Comparison of ENCODE assay signal across 18 cellular contexts in the genomic region with DNA sequence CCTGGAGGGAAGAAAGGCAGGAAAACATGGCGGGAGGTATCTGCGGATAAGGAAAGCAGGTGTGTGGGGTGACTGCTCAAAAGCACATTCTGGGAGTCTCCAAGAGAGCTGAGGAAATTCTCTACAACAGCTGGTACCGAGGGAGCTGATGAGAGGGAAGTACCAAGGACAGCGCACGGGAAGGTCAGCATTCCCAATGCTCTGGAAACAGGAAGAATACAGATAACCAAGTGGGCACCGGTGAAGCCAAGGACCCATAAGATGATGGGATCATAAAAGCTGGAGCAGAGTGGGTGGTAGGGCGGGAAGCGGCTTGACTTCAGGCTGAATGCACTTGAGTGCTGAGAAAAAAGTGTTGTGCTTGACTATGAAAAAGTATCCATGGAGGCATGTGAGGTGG.
A peak's percentile ranks its signal among the peaks of the same experiment; 100 is the strongest.
DNase-seq lines count a peak whose midpoint lies in the region; ATAC-seq and TF ChIP-seq lines count a peak whose summit lies in the region.
"Had no signal": no experiment of that assay in that cellular context is flagged by ENCODE, and none has a peak within 500 bp of the region (broad histone marks: within the 10 kb centered on the region; RNA-seq: fewer than 3 reads in every experiment).

No MANE protein-coding gene starts in this region.

- H2BK5ac ChIP-seq in IMR-90 (ENCODE audit: low read depth, low read length, poor library complexity, severe bottlenecking) (no peak overlapping the region), mesendoderm (ENCODE audit: low read length) (no peak overlapping the region)

- H2BK15ac ChIP-seq in IMR-90 (ENCODE audit: low read depth, low read length) (no peak overlapping the region), mesendoderm (replicated peaks; ENCODE audit: low read depth) (no peak overlapping the region)

- H3K56ac ChIP-seq in IMR-90 (ENCODE audit: extremely low read depth, insufficient read depth, low read length) (no peak overlapping the region), mesendoderm (ENCODE audit: low read length) (no peak overlapping the region)

- no peaks in the 10 kb centered on the region for H4K20me1 ChIP-seq in IMR-90 (ENCODE audit: insufficient read depth, low read length)

- no peak overlapping the region for H2AK5ac ChIP-seq in IMR-90 (ENCODE audit: low read depth, low read length)
- no peak overlapping the region for H2AK5ac ChIP-seq in mesendoderm (ENCODE audit: low read length)

- H3K4ac ChIP-seq in IMR-90 (ENCODE audit: low read depth, low read length) (no peak overlapping the region), mesendoderm (ENCODE audit: low read depth, low read length) (no peak overlapping the region)

- no peak for TF ChIP-seq RAD21 in IMR-90 (IDR thresholded peaks at IDR 0.05; ENCODE audit: low read length)

- H3K27me3 ChIP-seq in IMR-90 (ENCODE audit: control insufficient read depth, insufficient read depth, low read length) (peaks cover 3% of the 10 kb centered on the region), mesendoderm (ENCODE audit: insufficient read depth, low read length, poor library complexity) (no peaks in the 10 kb centered on the region)
- H3K27me3 ChIP-seq: adrenal gland, BE2C, dorsolateral prefrontal cortex, thyroid gland had no signal

- H3K14ac ChIP-seq in IMR-90 (replicated peaks; ENCODE audit: low read depth, low read length) = no peak overlapping the region

- peak overlapping the region; percentile 52 for H2AFZ ChIP-seq in IMR-90 (replicated peaks; ENCODE audit: low read length, poor library complexity)

- H3K79me2 ChIP-seq in mesendoderm (ENCODE audit: control insufficient read depth, insufficient read depth, low read length) = no peaks in the 10 kb centered on the region

- H4K5ac ChIP-seq in IMR-90 (ENCODE audit: low read depth, low read length) = no peak overlapping the region
- H4K5ac ChIP-seq in mesendoderm (ENCODE audit: low read length) = no peak overlapping the region

- no peak overlapping the region for H3K4me2 ChIP-seq in IMR-90 (ENCODE audit: low read depth, low read length)
- no peak overlapping the region for H3K4me2 ChIP-seq in mesendoderm (ENCODE audit: low read length)

- H3K36me3 ChIP-seq in IMR-90 (ENCODE audit: control insufficient read depth, insufficient read depth, low read length) = no peaks in the 10 kb centered on the region
- H3K36me3 ChIP-seq in mesendoderm (ENCODE audit: control insufficient read depth, insufficient read depth, low read length) = no peaks in the 10 kb centered on the region
- H3K36me3 ChIP-seq: adrenal gland, BE2C, thyroid gland had no signal

- no peak overlapping the region for H3K18ac ChIP-seq in IMR-90 (ENCODE audit: low read depth, low read length)
- H3K18ac ChIP-seq in mesendoderm (ENCODE audit: low read length) = no peak overlapping the region

- H3K23ac ChIP-seq in IMR-90 (ENCODE audit: low read depth, low read length) (no peak overlapping the region), mesendoderm (ENCODE audit: low read length) (no peak overlapping the region)

- H3K4me3 ChIP-seq in IMR-90 (ENCODE audit: insufficient read depth, low read depth, low read length) (no peak overlapping the region), choroid plexus epithelial cell (ENCODE audit: low read depth, low read length) (no peak overlapping the region), mesendoderm (ENCODE audit: low read length) (no peak overlapping the region)
- H3K4me3 ChIP-seq: adrenal gland, dorsolateral prefrontal cortex, psoas muscle, thyroid gland had no signal

- dilution Hi-C loops in IMR-90 (cut with HindIII; ENCODE audit: low sequenced_read_pairs, unreplicated experiment) = no loop called here

- no TSS peak for BruUV-seq in IMR-90 (replicated peaks; lab: Mats Ljungman, UMichigan)

- intact Hi-C loops in IMR-90 (cut with micrococcal nuclease) = no loop called here

- H3K27ac ChIP-seq in IMR-90 (ENCODE audit: insufficient read depth, low read length) (no peak overlapping the region), mesendoderm (ENCODE audit: low read depth, low read length) (no peak overlapping the region)
- H3K27ac ChIP-seq: adrenal gland, psoas muscle, thyroid gland had no signal

- TF ChIP-seq CTCF in IMR-90 (conservative IDR thresholded peaks at IDR 0.05; ENCODE audit: low read depth, low read length) (no peak), choroid plexus epithelial cell (conservative IDR thresholded peaks at IDR 0.05; ENCODE audit: low read depth, low read length) (no peak), glutamatergic neuron (IDR thresholded peaks at IDR 0.05; ENCODE audit: partially characterized antibody, unreplicated experiment) (no peak)

- peak; percentile 39 for DNase-seq in AG20443 (ENCODE audit: low spot score)
- DNase-seq in IMR-90 = peak; percentile 29
- DNase-seq in choroid plexus epithelial cell (ENCODE audit: low read depth) = peak; percentile 12
- peak; percentile 65 for DNase-seq in mesendoderm
- DNase-seq in glutamatergic neuron = no peak
- DNase-seq: activated CD4-positive, alpha-beta T cell treated with anti-CD3 and anti-CD28 coated beads for 36 hours; BE2C; DND-41; dorsolateral prefrontal cortex; NCI-H1436; psoas muscle; stimulated activated CD8-positive, alpha-beta memory T cell treated with anti-CD3 and anti-CD28 coated beads, Interleukin-4, amount 100 ng/mL, for 48 hours; thyroid gland had no signal

- in situ Hi-C loops in IMR-90 (cut with MboI; ENCODE audit: low sequenced_read_pairs) = no loop called here

- peaks cover 3% of the 10 kb centered on the region for H3K4me1 ChIP-seq in IMR-90 (ENCODE audit: control insufficient read depth, insufficient read depth, low read length)
- H3K4me1 ChIP-seq in mesendoderm (ENCODE audit: control insufficient read depth, low read depth, low read length) = no peaks in the 10 kb centered on the region
- H3K4me1 ChIP-seq: adrenal gland, BE2C had no signal

- peaks cover 22% of the 10 kb centered on the region for H3K4me1 Mint-ChIP-seq in glutamatergic neuron (ENCODE audit: low read depth, unreplicated experiment)

- no peak overlapping the region for H4K91ac ChIP-seq in IMR-90 (ENCODE audit: insufficient read depth, low read depth, low read length)

- H4K8ac ChIP-seq in IMR-90 (ENCODE audit: low read depth in 2 of 2, low read length in 2 of 2) (no peak overlapping the region), mesendoderm (ENCODE audit: low read depth, low read length) (no peak overlapping the region)

- no peaks in the 10 kb centered on the region for H3K9me3 ChIP-seq in IMR-90 (ENCODE audit: control insufficient read depth, insufficient read depth, low read length)
- H3K9me3 ChIP-seq: adrenal gland, BE2C, psoas muscle, thyroid gland had no signal

- TF ChIP-seq POLR2A in IMR-90 (IDR thresholded peaks at IDR 0.05; ENCODE audit: low read depth, low read length) = no peak

- no peak overlapping the region for H3K27ac Mint-ChIP-seq in glutamatergic neuron (ENCODE audit: unreplicated experiment)
- H3K27ac Mint-ChIP-seq: activated CD4-positive, alpha-beta T cell treated with anti-CD3 and anti-CD28 coated beads for 36 hours had no signal

- no peak overlapping the region for H2BK120ac ChIP-seq in IMR-90 (ENCODE audit: low read depth, low read length)
- no peak overlapping the region for H2BK120ac ChIP-seq in mesendoderm (ENCODE audit: low read depth, low read length)

- H3K9ac ChIP-seq in IMR-90 (ENCODE audit: low read depth, low read length) (no peak overlapping the region), mesendoderm (ENCODE audit: low read length) (no peak overlapping the region)

- H3K4me3 Mint-ChIP-seq in glutamatergic neuron (ENCODE audit: unreplicated experiment) = no peak overlapping the region
- H3K4me3 Mint-ChIP-seq: activated CD4-positive, alpha-beta T cell treated with anti-CD3 and anti-CD28 coated beads for 36 hours had no signal

- 54% methylated on average over 5 of the region's 8 CpGs; no CpG with 5 or more reads in 1 of the 2 experiments for WGBS in IMR-90 (ENCODE audit: extremely low coverage in 2 of 2, insufficient read length in 1 of 2), 2 experiments
- WGBS in mesendoderm (ENCODE audit: extremely low coverage, insufficient coverage, low lambda C conversion rate) = no CpG with 5 or more reads among the region's 8 CpGs

- H3K79me1 ChIP-seq in IMR-90 (ENCODE audit: low read depth in 1 of 2, low read length in 2 of 2) (no peaks in the 10 kb centered on the region), mesendoderm (ENCODE audit: low read length) (no peaks in the 10 kb centered on the region)

- CTCF ChIA-PET in IMR-90 (lab: Yijun Ruan, JAX) = no interaction called here

- POLR2A ChIA-PET in IMR-90 (lab: Charles Lee; ENCODE audit: unreplicated experiment) = no interaction called here

- no peaks in the 10 kb centered on the region for H3K9me1 ChIP-seq in IMR-90 (ENCODE audit: insufficient read depth, low read length)

- H3K36me3 Mint-ChIP-seq in glutamatergic neuron (ENCODE audit: unreplicated experiment) = no peaks in the 10 kb centered on the region

- H3K9me3 Mint-ChIP-seq in glutamatergic neuron (ENCODE audit: unreplicated experiment) = peaks cover 5% of the 10 kb centered on the region

- peak overlapping the region; percentile 73 for H2AK9ac ChIP-seq in IMR-90 (replicated peaks; ENCODE audit: low read depth, low read length, poor library complexity)

- peaks cover 5% of the 10 kb centered on the region for H3K27me3 Mint-ChIP-seq in glutamatergic neuron (ENCODE audit: unreplicated experiment)

- ATAC-seq in IMR-90 (ENCODE audit: low read depth) = peak; percentile 69; the same call in 1 of the 2 replicates
- no peak for ATAC-seq in GM18858 (IDR thresholded peaks at IDR 0.05; ENCODE audit: unreplicated experiment)
- ATAC-seq in GM21528 (IDR thresholded peaks at IDR 0.05; ENCODE audit: low FRiP score, unreplicated experiment) = no peak
- no peak for ATAC-seq in GM21360 (IDR thresholded peaks at IDR 0.05; ENCODE audit: unreplicated experiment)
- ATAC-seq: activated CD4-positive, alpha-beta T cell treated with anti-CD3 and anti-CD28 coated beads for 36 hours; Panc1 had no signal

- H2BK20ac ChIP-seq in IMR-90 (ENCODE audit: low read depth, low read length) = no peak overlapping the region

TF ChIP-seq in IMR-90, 13 proteins besides CTCF, POLR2A, EP300 and RAD21 (continues in another document):
- no peak for TF ChIP-seq MXI1 (IDR thresholded peaks at IDR 0.05; ENCODE audit: borderline replicate concordance, low read depth, low read length)
- TF ChIP-seq MAFK (IDR thresholded peaks at IDR 0.05; ENCODE audit: low read depth, low read length) = no peak
- no peak for TF ChIP-seq MAZ (IDR thresholded peaks at IDR 0.05; ENCODE audit: borderline replicate concordance, low read depth, low read length)
- TF ChIP-seq, protein P1, sequence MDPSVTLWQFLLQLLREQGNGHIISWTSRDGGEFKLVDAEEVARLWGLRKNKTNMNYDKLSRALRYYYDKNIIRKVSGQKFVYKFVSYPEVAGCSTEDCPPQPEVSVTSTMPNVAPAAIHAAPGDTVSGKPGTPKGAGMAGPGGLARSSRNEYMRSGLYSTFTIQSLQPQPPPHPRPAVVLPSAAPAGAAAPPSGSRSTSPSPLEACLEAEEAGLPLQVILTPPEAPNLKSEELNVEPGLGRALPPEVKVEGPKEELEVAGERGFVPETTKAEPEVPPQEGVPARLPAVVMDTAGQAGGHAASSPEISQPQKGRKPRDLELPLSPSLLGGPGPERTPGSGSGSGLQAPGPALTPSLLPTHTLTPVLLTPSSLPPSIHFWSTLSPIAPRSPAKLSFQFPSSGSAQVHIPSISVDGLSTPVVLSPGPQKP (IDR thresholded peaks at IDR 0.05; ENCODE audit: borderline replicate concordance, low read depth, low read length) = no peak
- TF ChIP-seq RCOR1 (IDR thresholded peaks at IDR 0.05; ENCODE audit: insufficient replicate concordance, low read length) = no peak
